Comparison of ENCODE assay signal across 25 cellular contexts in genomic region chrX:39504227-39504626, GRCh38.
DNase-seq lines count a peak whose midpoint lies in the region; ATAC-seq, FAIRE-seq and TF ChIP-seq lines count a peak whose summit lies in the region.
"Had no signal": no experiment of that assay in that cellular context is flagged by ENCODE, and none has a peak within 500 bp of the region (broad histone marks: within the 10 kb centered on the region; RNA-seq: fewer than 3 reads in every experiment).

No MANE protein-coding gene starts in this region.

- H3K9me3 ChIP-seq in A549 = peaks cover 7% of the 10 kb centered on the region; the same call in 1 of the 3 replicates
- H3K9me3 ChIP-seq in pancreas = no peaks in the 10 kb centered on the region
- H3K9me3 ChIP-seq: BE2C had no signal

- intact Hi-C loops in activated CD4-positive, alpha-beta T cell treated with anti-CD3 and anti-CD28 coated beads for 36 hours (cut with DNase I, micrococcal nuclease) = no loop called here
- intact Hi-C loops in pancreas (cut with DNase I) = no loop called here

- no peak overlapping the region for H3K4me3 Mint-ChIP-seq in activated CD4-positive, alpha-beta T cell treated with anti-CD3 and anti-CD28 coated beads for 36 hours
- no peak overlapping the region for H3K4me3 Mint-ChIP-seq in activated CD4-positive, alpha-beta T cell treated with anti-CD3 and anti-CD28 coated beads, Interleukin-2, amount 10 ng/mL, durations not matched to agents 7 days and 5 days
- no peak overlapping the region for H3K4me3 Mint-ChIP-seq in activated T-helper 17 cell treated with anti-CD3 and anti-CD28 coated beads, Interleukin-2, amount 50 U/mL, for 72 hours
- H3K4me3 Mint-ChIP-seq: CD14-positive monocyte; CD4-positive, alpha-beta T cell; CD8-positive, alpha-beta memory T cell; GM23338; H9 had no signal

- H3K4me1 Mint-ChIP-seq in activated CD4-positive, alpha-beta T cell treated with anti-CD3 and anti-CD28 coated beads for 36 hours = peaks cover 19% of the 10 kb centered on the region
- H3K4me1 Mint-ChIP-seq in activated CD4-positive, alpha-beta T cell treated with anti-CD3 and anti-CD28 coated beads, Interleukin-2, amount 10 ng/mL, durations not matched to agents 7 days and 5 days = peaks cover 3% of the 10 kb centered on the region
- no peaks in the 10 kb centered on the region for H3K4me1 Mint-ChIP-seq in activated T-helper 17 cell treated with anti-CD3 and anti-CD28 coated beads, Interleukin-2, amount 50 U/mL, for 72 hours
- H3K4me1 Mint-ChIP-seq: GM23338 had no signal

- TF ChIP-seq CTCF in A549 (IDR thresholded peaks at IDR 0.05) (no peak), pancreas (IDR thresholded peaks at IDR 0.05) (no peak)

- no peak for TF ChIP-seq RAD21 in A549 (conservative IDR thresholded peaks at IDR 0.05 in 1 of 2, IDR thresholded peaks at IDR 0.05 in 1 of 2)

- POLR2A ChIA-PET in activated CD4-positive, alpha-beta T cell treated with anti-CD3 and anti-CD28 coated beads for 36 hours (lab: Charles Lee) = no interaction called here
- POLR2A ChIA-PET in activated CD4-positive, alpha-beta T cell treated with anti-CD3 and anti-CD28 coated beads, Interleukin-2, amount 10 ng/mL, durations not matched to agents 7 days and 5 days (lab: Charles Lee) = no interaction called here
- POLR2A ChIA-PET in A549 (lab: Yijun Ruan, JAX) = no interaction called here

- H3K4me1 ChIP-seq in A549 (no peaks in the 10 kb centered on the region), pancreas (no peaks in the 10 kb centered on the region)
- H3K4me1 ChIP-seq: BE2C had no signal

- peaks cover 0 to 8% (median 2%) of the 10 kb centered on the region in 4 donors for H3K27me3 ChIP-seq in pancreas
- H3K27me3 ChIP-seq: BE2C; BLaER1 treated with 17β-estradiol and CSF1 and Interleukin-3, amounts not matched to agents 10 nM and 100 nM had no signal

- FAIRE-seq in A549 (lab: Jason Lieb, UNC) = no peak
- FAIRE-seq in pancreas (lab: Jason Lieb, UNC) = peak; percentile 32
- FAIRE-seq: A204.1, D721Med, GM12891, GM18507 had no signal

- H3K27me3 Mint-ChIP-seq in activated CD4-positive, alpha-beta T cell treated with anti-CD3 and anti-CD28 coated beads for 36 hours = no peaks in the 10 kb centered on the region
- peaks cover 2% of the 10 kb centered on the region for H3K27me3 Mint-ChIP-seq in activated CD4-positive, alpha-beta T cell treated with anti-CD3 and anti-CD28 coated beads, Interleukin-2, amount 10 ng/mL, durations not matched to agents 7 days and 5 days
- no peaks in the 10 kb centered on the region for H3K27me3 Mint-ChIP-seq in activated T-helper 17 cell treated with anti-CD3 and anti-CD28 coated beads, Interleukin-2, amount 50 U/mL, for 72 hours
- H3K27me3 Mint-ChIP-seq: CD4-positive, alpha-beta T cell had no signal

- CTCF ChIA-PET in activated CD4-positive, alpha-beta T cell treated with anti-CD3 and anti-CD28 coated beads for 36 hours (lab: Charles Lee) = no interaction called here
- CTCF ChIA-PET in activated CD4-positive, alpha-beta T cell treated with anti-CD3 and anti-CD28 coated beads, Interleukin-2, amount 10 ng/mL, durations not matched to agents 7 days and 5 days (lab: Charles Lee) = no interaction called here
- CTCF ChIA-PET in A549 (lab: Yijun Ruan, JAX) = no interaction called here

- 66% methylated on average over 2 of the region's 2 CpGs for WGBS in A549 (ENCODE audit: missing lambda C conversion rate)
- 42 to 43% methylated on average over 2 of the region's 2 CpGs for WGBS in pancreas, 2 donors

- TF ChIP-seq POLR2A in A549 (IDR thresholded peaks at IDR 0.05; ENCODE audit: low read length) = no peak

- peaks cover 5% of the 10 kb centered on the region for H3K36me3 Mint-ChIP-seq in activated CD4-positive, alpha-beta T cell treated with anti-CD3 and anti-CD28 coated beads for 36 hours (ENCODE audit: low read depth)
- H3K36me3 Mint-ChIP-seq in activated CD4-positive, alpha-beta T cell treated with anti-CD3 and anti-CD28 coated beads, Interleukin-2, amount 10 ng/mL, durations not matched to agents 7 days and 5 days (ENCODE audit: low read depth) = no peaks in the 10 kb centered on the region
- no peaks in the 10 kb centered on the region for H3K36me3 Mint-ChIP-seq in activated T-helper 17 cell treated with anti-CD3 and anti-CD28 coated beads, Interleukin-2, amount 50 U/mL, for 72 hours (ENCODE audit: low read depth)
- H3K36me3 Mint-ChIP-seq: CD14-positive monocyte had no signal

- H3K4me2 ChIP-seq in A549 = no peak overlapping the region
- H3K4me2 ChIP-seq: GM23338 had no signal

- DNase-seq in activated CD4-positive, alpha-beta T cell treated with anti-CD3 and anti-CD28 coated beads for 36 hours = no peak
- DNase-seq in activated CD4-positive, alpha-beta T cell treated with anti-CD3 and anti-CD28 coated beads, Interleukin-2, amount 10 ng/mL, durations not matched to agents 7 days and 5 days = no peak
- DNase-seq in A549 (ENCODE audit: low read depth in 1 of 2, low spot score in 1 of 2) = no peak
- DNase-seq in pancreas = no peak
- no peak for DNase-seq in occipital lobe (lab: John Stamatoyannopoulos, UW)
- DNase-seq: ACHN; AML-193; BE2C; CD4-positive, alpha-beta T cell; CD8-positive, alpha-beta memory T cell; DMS 273 treated with DMSO at 0.1 percent for 48 hours; DMS79; GF-D8; H9 had no signal

- H3K27ac ChIP-seq in A549 (no peak overlapping the region), pancreas (no peak overlapping the region)
- H3K27ac ChIP-seq: 22Rv1; BLaER1 treated with 17β-estradiol and CSF1 and Interleukin-3, amounts not matched to agents 10 nM and 100 nM had no signal

- peak; percentile 36 for ATAC-seq in activated CD4-positive, alpha-beta T cell treated with anti-CD3 and anti-CD28 coated beads for 36 hours
- ATAC-seq in A549 (no peak), pancreas (no peak), HG02763 (IDR thresholded peaks at IDR 0.05; ENCODE audit: unreplicated experiment) (no peak)
- peak; percentile 40 for ATAC-seq in activated T-helper 17 cell treated with anti-CD3 and anti-CD28 coated beads, Interleukin-2, amount 50 U/mL, for 72 hours (replicated peaks)
- ATAC-seq: GM23338, HCT116 had no signal

- H3K36me3 ChIP-seq in pancreas = no peaks in the 10 kb centered on the region
- H3K36me3 ChIP-seq: BE2C had no signal

- TF ChIP-seq EP300 in A549 (IDR thresholded peaks at IDR 0.05) = no peak

- no peak overlapping the region for H3K4me3 ChIP-seq in A549
- no peak overlapping the region for H3K4me3 ChIP-seq in pancreas
- H3K4me3 ChIP-seq: BLaER1 treated with 17β-estradiol and CSF1 and Interleukin-3, amounts not matched to agents 10 nM and 100 nM; GM23338 had no signal

- H3K27ac Mint-ChIP-seq in activated CD4-positive, alpha-beta T cell treated with anti-CD3 and anti-CD28 coated beads for 36 hours = no peak overlapping the region
- H3K27ac Mint-ChIP-seq in activated CD4-positive, alpha-beta T cell treated with anti-CD3 and anti-CD28 coated beads, Interleukin-2, amount 10 ng/mL, durations not matched to agents 7 days and 5 days = no peak overlapping the region
- H3K27ac Mint-ChIP-seq in activated T-helper 17 cell treated with anti-CD3 and anti-CD28 coated beads, Interleukin-2, amount 50 U/mL, for 72 hours = no peak overlapping the region
- H3K27ac Mint-ChIP-seq: CD4-positive, alpha-beta T cell; CD8-positive, alpha-beta memory T cell; GM23338; H9 had no signal

- H3K9me3 Mint-ChIP-seq in activated CD4-positive, alpha-beta T cell treated with anti-CD3 and anti-CD28 coated beads for 36 hours (ENCODE audit: low read depth) = no peaks in the 10 kb centered on the region
- peaks cover 3% of the 10 kb centered on the region for H3K9me3 Mint-ChIP-seq in activated CD4-positive, alpha-beta T cell treated with anti-CD3 and anti-CD28 coated beads, Interleukin-2, amount 10 ng/mL, durations not matched to agents 7 days and 5 days
- no peaks in the 10 kb centered on the region for H3K9me3 Mint-ChIP-seq in activated T-helper 17 cell treated with anti-CD3 and anti-CD28 coated beads, Interleukin-2, amount 50 U/mL, for 72 hours
- H3K9me3 Mint-ChIP-seq: CD4-positive, alpha-beta T cell had no signal

TF ChIP-seq in A549, 52 proteins besides CTCF, POLR2A, EP300 and RAD21:
- TF ChIP-seq MAFK (IDR thresholded peaks at IDR 0.05; ENCODE audit: partially characterized antibody) (peak; percentile 50), TFCP2L1 (CRISPR knock-in tag; IDR thresholded peaks at IDR 0.05) (no peak), KDM1A (IDR thresholded peaks at IDR 0.05; ENCODE audit: low read depth) (no peak)

Comparison
In these comparisons a context has a peak if more than half of its experiments do, and no peak if none do; other contexts are left out.
1. ATAC-seq: peak in activated CD4-positive, alpha-beta T cell treated with anti-CD3 and anti-CD28 coated beads for 36 hours (single experiment) and activated T-helper 17 cell treated with anti-CD3 and anti-CD28 coated beads, Interleukin-2, amount 50 U/mL, for 72 hours (single experiment); none in A549 (0 of 2), pancreas (0 of 4) and HG02763 (single experiment).